In the genomic region with DNA sequence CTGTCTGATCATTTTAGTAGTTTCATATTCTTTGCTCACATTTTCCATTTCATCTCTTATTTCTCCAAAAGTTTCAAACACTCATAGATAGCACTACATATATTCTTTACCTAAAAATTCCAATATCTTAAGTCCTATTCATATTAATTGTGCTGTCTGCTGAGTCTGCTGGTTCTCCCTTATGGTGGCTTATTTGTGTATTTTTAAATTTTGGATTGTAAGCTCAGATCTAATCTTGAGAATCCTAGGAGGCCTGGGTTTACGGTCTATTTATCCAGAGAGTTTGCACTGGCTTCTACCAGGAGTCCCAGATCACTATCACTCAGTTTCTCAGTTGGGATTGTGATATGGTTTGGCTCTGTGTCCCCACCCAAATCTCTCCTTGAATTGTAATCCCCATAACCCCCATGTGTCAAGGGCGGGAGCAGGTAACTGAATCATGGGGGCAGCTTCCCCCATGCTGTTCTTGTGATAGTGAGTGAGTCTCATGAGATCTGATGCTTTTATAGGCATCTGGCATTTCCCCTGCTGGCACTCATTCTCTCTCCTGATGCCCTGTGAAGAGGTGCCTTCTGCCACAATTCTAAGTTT, we compare ENCODE assay signal across 14 cellular contexts. TPM values are rescaled to one million over a fixed set of nuclear protein-coding genes. Genes with fewer than 3 reads are reported as not detected.
DNase-seq lines count a peak whose midpoint lies in the region; ATAC-seq and TF ChIP-seq lines count a peak whose summit lies in the region.
"Had no signal": no experiment of that assay in that cellular context is flagged by ENCODE, and none has a peak within 500 bp of the region (broad histone marks: within the 10 kb centered on the region; RNA-seq: fewer than 3 reads in every experiment).

No MANE protein-coding gene starts in this region.

- peak overlapping the region; percentile 61 to 70 for H3K27ac ChIP-seq in tibial artery
- H3K27ac ChIP-seq: C4-2B had no signal

- CTCF ChIA-PET in activated B cell treated with CpG ODN at 0.5 μM for 24 hours (lab: Charles Lee), result interaction anchor here (1.5 kb wide), 1 partner anchor 48 kb away, joined by 3 read pairs; no protein-coding TSS in a partner anchor

- no peaks in the 10 kb centered on the region for H3K36me3 ChIP-seq in tibial artery
- H3K36me3 ChIP-seq: BE2C had no signal

- H3K27ac Mint-ChIP-seq in activated B cell treated with CpG ODN at 0.5 μM for 24 hours (peak overlapping the region; percentile 82), osteocyte (ENCODE audit: unreplicated experiment) (peak overlapping the region; percentile 9)
- H3K27ac Mint-ChIP-seq: CD8-positive, alpha-beta T cell; GM23338 had no signal

- H3K9me3 ChIP-seq in tibial artery, result no peaks in the 10 kb centered on the region
- H3K9me3 ChIP-seq: BE2C had no signal

- DNase-seq in DMS 273 (lab: John Stamatoyannopoulos, UW; ENCODE audit: unreplicated experiment) (peak; percentile 33), activated B cell treated with CpG ODN at 0.5 μM for 24 hours (no peak), osteocyte (ENCODE audit: extremely low spot score, unreplicated experiment) (no peak), tibial artery (no peak), OCI-M2 (lab: John Stamatoyannopoulos, UW; ENCODE audit: unreplicated experiment) (no peak), posterior cingulate gyrus (no peak), NCI-H1930 (lab: John Stamatoyannopoulos, UW) (no peak)
- DNase-seq: BE2C; CD8-positive, alpha-beta T cell; COR-L47; H7 had no signal

- H3K27me3 Mint-ChIP-seq in activated B cell treated with CpG ODN at 0.5 μM for 24 hours (no peaks in the 10 kb centered on the region), osteocyte (ENCODE audit: unreplicated experiment) (no peaks in the 10 kb centered on the region)

- no peak for ATAC-seq in activated B cell treated with CpG ODN at 0.5 μM for 24 hours (ENCODE audit: low read depth)
- ATAC-seq: CD8-positive, alpha-beta T cell; GM12878; GM23338 had no signal

- H3K9me3 Mint-ChIP-seq in activated B cell treated with CpG ODN at 0.5 μM for 24 hours (no peaks in the 10 kb centered on the region), osteocyte (ENCODE audit: unreplicated experiment) (peaks cover 10% of the 10 kb centered on the region)
- H3K9me3 Mint-ChIP-seq: CD8-positive, alpha-beta T cell had no signal

- POLR2A ChIA-PET in activated B cell treated with CpG ODN at 0.5 μM for 24 hours (lab: Charles Lee), result interaction anchor here (0.7 kb wide), 1 partner anchor 303 kb away, joined by 4 read pairs; no protein-coding TSS in a partner anchor

- intact Hi-C loops in activated B cell treated with CpG ODN at 0.5 μM for 24 hours (cut with micrococcal nuclease), result loop anchor here (2.0 kb wide), 1 partner anchor 14 kb away; no protein-coding TSS in a partner anchor
- intact Hi-C loops in tibial artery (cut with DNase I; ENCODE audit: low total_unique reads), result no loop called here
- intact Hi-C loops in posterior cingulate gyrus (cut with DNase I), result no loop called here

- H3K4me1 Mint-ChIP-seq in activated B cell treated with CpG ODN at 0.5 μM for 24 hours (peaks cover 65% of the 10 kb centered on the region), osteocyte (ENCODE audit: unreplicated experiment) (peaks cover 45% of the 10 kb centered on the region)

- H3K4me3 ChIP-seq in tibial artery, result no peak overlapping the region
- H3K4me3 ChIP-seq: GM12878, GM23338 had no signal

- no peak for TF ChIP-seq CTCF in activated B cell treated with CpG ODN at 0.5 μM for 24 hours (IDR thresholded peaks at IDR 0.05)
- TF ChIP-seq CTCF in osteocyte (IDR thresholded peaks at IDR 0.05), result no peak
- no peak for TF ChIP-seq CTCF in tibial artery (IDR thresholded peaks at IDR 0.05)

- no peaks in the 10 kb centered on the region for H3K27me3 ChIP-seq in tibial artery
- H3K27me3 ChIP-seq: BE2C had no signal

- H3K4me3 Mint-ChIP-seq in activated B cell treated with CpG ODN at 0.5 μM for 24 hours (peak overlapping the region; percentile 36), osteocyte (ENCODE audit: unreplicated experiment) (no peak overlapping the region)
- H3K4me3 Mint-ChIP-seq: CD8-positive, alpha-beta T cell; GM23338 had no signal

- H3K36me3 Mint-ChIP-seq in activated B cell treated with CpG ODN at 0.5 μM for 24 hours (ENCODE audit: low read depth) (no peaks in the 10 kb centered on the region), osteocyte (ENCODE audit: unreplicated experiment) (peaks cover 3% of the 10 kb centered on the region)
- H3K36me3 Mint-ChIP-seq: CD8-positive, alpha-beta T cell had no signal

- peaks cover 0 to 95% (median 45%) of the 10 kb centered on the region in 4 donors for H3K4me1 ChIP-seq in tibial artery
- H3K4me1 ChIP-seq: BE2C had no signal

RNA-seq across cellular contexts. Expression of a gene that starts 10.2 kb away (rescaled TPM):
- total RNA-seq in activated B cell treated with CpG ODN at 0.5 μM for 24 hours (11.6 and 12.4 TPM in 2 replicates), osteocyte (11.3 and 12.5 TPM in 2 replicates)
